25 cellular contexts compared by ENCODE assay signal in the genomic region with DNA sequence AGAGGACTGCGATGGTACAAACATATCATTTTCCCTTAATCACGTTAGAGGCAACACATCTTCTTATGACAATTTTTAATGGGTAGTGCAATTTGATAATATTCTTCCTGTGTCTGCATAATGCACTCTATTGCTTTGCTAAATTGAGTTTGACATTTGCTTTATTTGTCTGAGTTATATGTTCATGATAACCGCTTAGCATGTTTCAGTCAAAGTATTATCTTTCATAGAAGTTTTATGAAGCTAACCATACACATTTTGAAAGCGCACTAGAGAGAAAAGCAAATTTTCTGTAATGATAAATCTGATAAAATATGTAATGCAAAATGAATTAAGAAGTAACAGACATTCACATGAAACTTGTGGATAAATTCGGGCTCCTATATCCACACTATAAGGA.
"Had no signal": no experiment of that assay in that cellular context is flagged by ENCODE, and none has a peak within 500 bp of the region (broad histone marks: within the 10 kb centered on the region; RNA-seq: fewer than 3 reads in every experiment).

No MANE protein-coding gene starts in this region.

- H3K27ac ChIP-seq: brain microvascular endothelial cell, coronary artery, dorsolateral prefrontal cortex, esophagus squamous epithelium, gastroesophageal sphincter, heart right ventricle, hepatocyte had no signal

- ATAC-seq: activated CD4-positive, alpha-beta T cell treated with anti-CD3 and anti-CD28 coated beads for 36 hours; activated CD8-positive, alpha-beta T cell treated with anti-CD3 and anti-CD28 coated beads, Interleukin-2, amount 10 ng/mL, durations not matched to agents 7 days and 5 days; activated T-cell treated with anti-CD3 and anti-CD28 coated beads, Interleukin-2, amount 50 U/mL, for 72 hours; effector memory CD8-positive, alpha-beta T cell; gastroesophageal sphincter; heart right ventricle had no signal

- DNase-seq: activated CD4-positive, alpha-beta memory T cell treated with anti-CD3 and anti-CD28 coated beads for 36 hours; activated CD4-positive, alpha-beta T cell treated with anti-CD3 and anti-CD28 coated beads for 36 hours; activated CD4-positive, alpha-beta T cell treated with anti-CD3 and anti-CD28 coated beads, Interleukin-2, amount 10 ng/mL, durations not matched to agents 24 days and 14 days; activated CD4-positive, CD25-positive, alpha-beta regulatory T cell; activated CD4-positive, CD25-positive, alpha-beta regulatory T cell treated with anti-CD3 and anti-CD28 coated beads, Interleukin-2, amount 50 U/mL, for 72 hours; activated CD8-positive, alpha-beta memory T cell treated with anti-CD3 and anti-CD28 coated beads, Interleukin-2, amount 50 U/mL, for 48 hours; activated CD8-positive, alpha-beta T cell treated with anti-CD3 and anti-CD28 coated beads, Interleukin-2, amount 10 ng/mL, durations not matched to agents 7 days and 5 days; activated gamma-delta T cell treated with Interleukin-2 at 50 U/mL for 16 hours; activated naive CD4-positive, alpha-beta T cell treated with anti-CD3 and anti-CD28 coated beads, Interleukin-2, amount 50 U/mL, for 16 hours; activated naive CD4-positive, alpha-beta T cell treated with Interleukin-2 at 50 U/mL for 16 hours; activated T-cell treated with anti-CD3 and anti-CD28 coated beads for 4 hours; activated T-cell treated with anti-CD3 and anti-CD28 coated beads, Interleukin-2, amount 50 U/mL, for 24 hours; activated T-cell treated with anti-CD3 and anti-CD28 coated beads, Interleukin-2, amount 50 U/mL, for 72 hours; anterior cingulate cortex; dorsolateral prefrontal cortex; effector CD4-positive, alpha-beta T cell; effector memory CD8-positive, alpha-beta T cell; esophagus squamous epithelium; foreskin melanocyte; heart right ventricle; T-helper 2 cell had no signal
